14 cellular contexts compared by ENCODE assay signal in the genomic region with DNA sequence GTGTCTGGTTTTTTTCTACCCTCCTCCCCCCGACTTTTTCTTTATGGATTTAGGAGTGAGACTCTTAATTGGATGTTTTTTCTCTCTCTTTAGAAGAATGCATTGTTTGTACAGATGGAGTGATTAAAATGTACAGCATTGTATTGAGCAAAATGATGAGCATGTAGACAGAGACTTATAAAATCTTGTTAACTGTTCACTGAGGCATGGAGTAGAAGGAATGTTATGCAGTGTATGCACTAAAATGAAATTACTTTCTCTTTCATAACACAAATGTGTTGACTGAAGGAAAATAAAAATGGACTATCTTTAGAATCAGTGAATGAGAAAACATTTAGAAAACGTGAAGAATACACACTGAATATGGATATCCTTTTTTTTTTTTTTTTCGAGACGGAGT. TPM values are rescaled to one million over a fixed set of nuclear protein-coding genes. Genes with fewer than 3 reads are reported as not detected.
A peak's percentile ranks its signal among the peaks of the same experiment; 100 is the strongest.
DNase-seq lines count a peak whose midpoint lies in the region; ATAC-seq and TF ChIP-seq lines count a peak whose summit lies in the region.
"Had no signal": no experiment of that assay in that cellular context is flagged by ENCODE, and none has a peak within 500 bp of the region (broad histone marks: within the 10 kb centered on the region; RNA-seq: fewer than 3 reads in every experiment).

No MANE protein-coding gene starts in this region.

- no peak overlapping the region for H3K4me3 ChIP-seq in AG10803 (ENCODE audit: low read length)
- H3K4me3 ChIP-seq: breast epithelium, esophagus muscularis mucosa had no signal

- POLR2A ChIA-PET in T-cell (lab: Charles Lee), result interaction anchor here in 1 of 2 donors (0.6 kb wide), 1 partner anchor 9 kb away, joined by 3 read pairs; no protein-coding TSS in a partner anchor

- H3K36me3 Mint-ChIP-seq in T-cell, result peaks cover 17% of the 10 kb centered on the region

- ATAC-seq in GM19455 (IDR thresholded peaks at IDR 0.05; ENCODE audit: unreplicated experiment), result peak; percentile 41
- peak; percentile 41 for ATAC-seq in HG02973 (IDR thresholded peaks at IDR 0.05; ENCODE audit: unreplicated experiment)
- ATAC-seq in T-cell (replicated peaks in 1 of 4), result no peak

- peak overlapping the region; percentile 44 for H3K27ac ChIP-seq in VCaP
- H3K27ac ChIP-seq: breast epithelium, esophagus muscularis mucosa, HL-60 had no signal

- no peaks in the 10 kb centered on the region for H3K27me3 Mint-ChIP-seq in T-cell

- no peaks in the 10 kb centered on the region for H3K9me3 Mint-ChIP-seq in T-cell

- peaks cover 29 to 54% (median 46%) of the 10 kb centered on the region in 3 donors for H3K4me1 Mint-ChIP-seq in T-cell

- TF ChIP-seq CTCF in AG10803 (conservative IDR thresholded peaks at IDR 0.05; ENCODE audit: low read length) (no peak), VCaP (conservative IDR thresholded peaks at IDR 0.05) (no peak)

- H3K4me3 Mint-ChIP-seq in T-cell, result no peak overlapping the region

- CTCF ChIA-PET in T-cell (lab: Charles Lee), result no interaction called here

- no peak overlapping the region for H3K27ac Mint-ChIP-seq in T-cell

- peak; percentile 14 for DNase-seq in AG10803 (ENCODE audit: low read depth)
- no peak for DNase-seq in AML-193 (lab: John Stamatoyannopoulos, UW)
- no peak for DNase-seq in islet precursor cell
- DNase-seq in UCSD-AML1 (lab: John Stamatoyannopoulos, UW; ENCODE audit: unreplicated experiment), result no peak
- no peak for DNase-seq in T-cell
- DNase-seq: DMS79, kidney, NCI-H1436 treated with DMSO at 0.1 percent for 48 hours had no signal

RNA-seq across cellular contexts. Expression of gene ZFAND6, which starts 39.8 kb away (rescaled TPM):
- 10 to 100 TPM; 49.1 to 84.2 (median 57.1) TPM for total RNA-seq in T-cell

RNA-seq across cellular contexts. Expression of gene FAH, which starts 53.6 kb away (rescaled TPM):
- total RNA-seq in T-cell, result 1 to 10 TPM; 5.2 to 9.4 (median 6.8) TPM

Comparison
In these comparisons a context has a peak if more than half of its experiments do, and no peak if none do; other contexts are left out.
1. ATAC-seq: peak in GM19455 (single experiment) and HG02973 (single experiment); none in T-cell (0 of 4).